In the genomic region with DNA sequence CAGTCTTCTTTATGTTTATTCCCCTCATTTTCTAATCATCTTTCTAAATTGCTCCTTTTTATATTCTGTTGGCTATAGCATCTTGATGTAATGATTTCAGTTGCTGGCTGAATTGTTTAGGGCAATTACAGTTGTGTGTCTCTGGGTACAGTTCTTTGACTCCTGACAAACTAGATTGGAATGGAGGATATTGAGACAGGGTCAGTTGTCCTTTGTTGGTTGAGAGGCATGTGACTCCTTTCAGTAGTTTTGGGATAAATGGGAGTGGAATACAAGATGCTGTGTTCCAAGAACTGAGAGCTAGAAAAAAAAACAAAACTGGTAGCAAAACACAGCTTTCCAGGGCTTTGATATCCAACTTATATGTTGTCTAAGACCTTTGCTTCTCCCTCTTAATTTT, we compare ENCODE assay signal across 8 cellular contexts. TPM values are rescaled to one million over a fixed set of nuclear protein-coding genes. Genes with fewer than 3 reads are reported as not detected.
DNase-seq lines count a peak whose midpoint lies in the region; ATAC-seq and TF ChIP-seq lines count a peak whose summit lies in the region.

No MANE protein-coding gene starts in this region.

- TF ChIP-seq CTCF in AG04449 (IDR thresholded peaks at IDR 0.05; ENCODE audit: insufficient read depth, low read length, missing control alignments) (no peak), WERI-Rb-1 (IDR thresholded peaks at IDR 0.05; ENCODE audit: low read depth, low read length) (no peak), hepatocyte (IDR thresholded peaks at IDR 0.05; ENCODE audit: poor library complexity) (no peak)

- H3K9me2 ChIP-seq in GM23248 (ENCODE audit: insufficient read depth), result no peaks in the 10 kb centered on the region
- H3K9me2 ChIP-seq in hepatocyte (replicated peaks; ENCODE audit: insufficient read depth), result no peaks in the 10 kb centered on the region

- H3K27me3 ChIP-seq in GM23248 (replicated peaks; ENCODE audit: insufficient read depth), result no peaks in the 10 kb centered on the region
- H3K27me3 ChIP-seq in WERI-Rb-1 (ENCODE audit: insufficient read depth, low read depth, severe bottlenecking), result no peaks in the 10 kb centered on the region
- H3K27me3 ChIP-seq in hepatocyte, result no peaks in the 10 kb centered on the region

- H3K4me2 ChIP-seq in GM23248 (ENCODE audit: unreplicated experiment) (peak overlapping the region; percentile 73), hepatocyte (peak overlapping the region; percentile 82)

- H3K4me1 ChIP-seq in GM23248 (ENCODE audit: insufficient read depth), result peaks cover 9% of the 10 kb centered on the region; the same call in 1 of the 2 replicates
- peaks cover 6% of the 10 kb centered on the region for H3K4me1 ChIP-seq in hepatocyte (ENCODE audit: insufficient read depth)

- ATAC-seq in GM19023 (IDR thresholded peaks at IDR 0.05; ENCODE audit: unreplicated experiment), result no peak

- in situ Hi-C loops in GM23248 (cut with MboI), result no loop called here

- CTCF ChIA-PET in AG04449 (lab: Yijun Ruan, JAX), result interaction anchor here (0.8 to 4.4 kb wide), 11 partner anchors 10 to 343 kb away, joined by 3 to 31 read pairs (median 4); no protein-coding TSS in a partner anchor

- no peaks in the 10 kb centered on the region for H4K20me1 ChIP-seq in GM23248 (ENCODE audit: insufficient read depth)
- H4K20me1 ChIP-seq in hepatocyte (ENCODE audit: insufficient read depth, poor library complexity, severe bottlenecking), result no peaks in the 10 kb centered on the region

- H3K9me3 ChIP-seq in GM23248 (ENCODE audit: low read depth) (no peaks in the 10 kb centered on the region), WERI-Rb-1 (ENCODE audit: severe bottlenecking) (peaks cover 3% of the 10 kb centered on the region), hepatocyte (ENCODE audit: low read depth) (no peaks in the 10 kb centered on the region)

- H3K36me3 ChIP-seq in GM23248 (ENCODE audit: low read depth), result no peaks in the 10 kb centered on the region
- peaks cover 24% of the 10 kb centered on the region for H3K36me3 ChIP-seq in WERI-Rb-1
- H3K36me3 ChIP-seq in hepatocyte (replicated peaks; ENCODE audit: insufficient read depth, low read depth), result no peaks in the 10 kb centered on the region

- DNase-seq in AG04449 (ENCODE audit: low read depth, low spot score) (no peak), GM23248 (peak; percentile 48), WERI-Rb-1 (no peak), hepatocyte (ENCODE audit: low spot score) (no peak), AML-193 (lab: John Stamatoyannopoulos, UW) (no peak), T-helper 9 cell (no peak), SK-N-DZ (ENCODE audit: low spot score) (no peak)

- H3F3A ChIP-seq in GM23248 (ENCODE audit: insufficient read depth), result peaks cover 3% of the 10 kb centered on the region; the same call in 1 of the 2 replicates

- peaks cover 43% of the 10 kb centered on the region for H3K79me2 ChIP-seq in GM23248 (ENCODE audit: insufficient read depth)
- peaks cover 35% of the 10 kb centered on the region for H3K79me2 ChIP-seq in hepatocyte

- POLR2A ChIA-PET in AG04449 (lab: Yijun Ruan, JAX), result interaction anchor here (0.6 kb wide), 1 partner anchor 264 kb away, joined by 3 read pairs; no protein-coding TSS in a partner anchor

- H3K27ac ChIP-seq in GM23248 (0 out of 2 replicates have a peak overlapping the region, but pooled peaks have one; percentile 9), WERI-Rb-1 (no peak overlapping the region; the same call in 1 of the 2 replicates), hepatocyte (no peak overlapping the region)

- H2AFZ ChIP-seq in GM23248 (peak overlapping the region; percentile 86), hepatocyte (no peak overlapping the region)

- H3K4me3 ChIP-seq in AG04449 (ENCODE audit: low read depth, low read length) (peak overlapping the region; percentile 70), GM23248 (peak overlapping the region; percentile 80), WERI-Rb-1 (ENCODE audit: low read depth, low read length) (peak overlapping the region; percentile 86), hepatocyte (no peak overlapping the region)

- peak overlapping the region; percentile 75 for H3K9ac ChIP-seq in GM23248

RNA-seq across cellular contexts. Expression of a gene that starts 1.5 kb away (rescaled TPM):
- 15.2 and 25.9 TPM in 2 replicates for total RNA-seq in GM23248 (2014; rRNA removed; shearing (Covaris generic))
- polyA plus RNA-seq in GM23248 (2016; fragmentation: Nextera tagmentation; extraction: Ambion mirVana) (24.2 and 29.1 TPM in 2 replicates), hepatocyte (8.3 and 15.3 TPM in 2 replicates)
- total RNA-seq in hepatocyte, result 16.8 and 18.3 TPM in 2 replicates
- 192 and 234 TPM in 2 replicates for polyA plus RNA-seq in SK-N-DZ (2014; cell fraction: cytosol; rRNA removed)
- polyA plus RNA-seq in SK-N-DZ (2014; cell fraction: nucleus; rRNA removed), result 233 and 264 TPM in 2 replicates

RNA-seq across cellular contexts. Expression of a gene that starts 53.1 kb away (rescaled TPM):
- total RNA-seq in GM23248 (2014; rRNA removed; shearing (Covaris generic)), result 49.1 and 49.8 TPM in 2 replicates
- 38.7 and 41.4 TPM in 2 replicates for polyA plus RNA-seq in GM23248 (2016; fragmentation: Nextera tagmentation; extraction: Ambion mirVana)
- 17.9 and 21.7 TPM in 2 replicates for total RNA-seq in hepatocyte
- polyA plus RNA-seq in hepatocyte, result 7.3 and 9.5 TPM in 2 replicates
- polyA plus RNA-seq in SK-N-DZ (2014; cell fraction: cytosol; rRNA removed), result 0.41 and 0.59 TPM in 2 replicates
- polyA plus RNA-seq in SK-N-DZ (2014; cell fraction: nucleus; rRNA removed), result 0.15 and 0.37 TPM in 2 replicates
